Comparison of ENCODE assay signal across 8 cellular contexts in the genomic region with DNA sequence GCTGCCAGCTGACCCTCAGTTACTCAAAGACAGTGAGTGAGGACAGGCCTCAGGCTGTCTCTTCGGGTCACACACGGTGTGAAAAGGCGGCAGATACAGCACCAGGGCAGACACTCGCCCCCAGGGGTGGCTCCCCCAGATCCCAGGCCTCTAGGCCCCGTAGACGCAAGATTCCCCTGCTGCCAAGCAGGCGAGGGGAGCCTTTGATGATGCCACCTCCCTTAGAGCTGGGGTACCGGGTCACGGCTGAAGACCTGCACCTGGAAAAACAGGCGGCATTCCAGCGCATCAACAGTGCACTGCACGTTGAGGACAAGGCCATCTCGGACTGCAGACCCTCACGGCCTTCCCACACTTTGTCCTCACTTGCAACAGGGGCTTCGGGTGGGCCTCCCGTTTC.
DNase-seq lines count a peak whose midpoint lies in the region; ATAC-seq, FAIRE-seq and TF ChIP-seq lines count a peak whose summit lies in the region.
"Not testable (repeated sequence)": the region's sequence is repeated elsewhere in the genome, so short reads cannot be mapped to it uniquely, and the experiment has no call there.

No MANE protein-coding gene starts in this region.

- in situ Hi-C loops in HepG2 (cut with HindIII; ENCODE audit: extremely low pct_ligation_motif_present, low pct_unique_long_range_greater_than_20kb) = loop anchor here (25.0 kb wide), 1 partner anchor 272 kb away; no protein-coding TSS in a partner anchor

- H3K79me2 ChIP-seq in HepG2 (ENCODE audit: insufficient read depth, low read length) = not testable (repeated sequence)

- TF ChIP-seq RAD21 in HepG2 (CRISPR knock-in tag; IDR thresholded peaks at IDR 0.05) = not testable (repeated sequence)

- H3K9ac ChIP-seq in HepG2 (ENCODE audit: insufficient read depth, low read depth, low read length) = not testable (repeated sequence)

- H3K4me3 ChIP-seq in Caco-2 (ENCODE audit: low read depth, low read length); SJCRH30; HepG2 (replicated peaks in 1 of 3; ENCODE audit: insufficient read depth in 1 of 3, low read depth in 2 of 3, low read length in 3 of 3); ovary; suprapubic skin: not testable (repeated sequence)

- H3K4me1 Mint-ChIP-seq in Caco-2 (ENCODE audit: low read depth, unreplicated experiment) = not testable (repeated sequence)

- intact Hi-C loops in Caco-2 (cut with micrococcal nuclease; ENCODE audit: unreplicated experiment); cardiac septum (cut with DNase I); HepG2 (cut with micrococcal nuclease; ENCODE audit: unreplicated experiment); ovary (cut with DNase I): not testable (repeated sequence)

- not testable (repeated sequence) for TF ChIP-seq POLR2A in HepG2 (IDR thresholded peaks at IDR 0.05; ENCODE audit: insufficient read depth in 1 of 2, low read depth in 2 of 2, low read length in 2 of 2); ovary (IDR thresholded peaks at IDR 0.05); suprapubic skin (IDR thresholded peaks at IDR 0.05)

- H3K4me3 Mint-ChIP-seq in Caco-2 (ENCODE audit: unreplicated experiment) = not testable (repeated sequence)

- H3K9me3 Mint-ChIP-seq in Caco-2 (ENCODE audit: unreplicated experiment) = not testable (repeated sequence)

- H3K27ac Mint-ChIP-seq in Caco-2 (ENCODE audit: unreplicated experiment) = not testable (repeated sequence)

- not testable (repeated sequence) for FAIRE-seq in HepG2 (lab: Jason Lieb, UNC)

- not testable (repeated sequence) for H2AFZ ChIP-seq in HepG2 (ENCODE audit: low read length)

- H3K27me3 ChIP-seq in Caco-2 (replicated peaks; ENCODE audit: control insufficient read depth, insufficient read depth, low read length); SJCRH30; HepG2 (ENCODE audit: control insufficient read depth in 1 of 2, insufficient read depth in 2 of 2, low read length in 2 of 2); ovary; suprapubic skin: not testable (repeated sequence)

- not testable (repeated sequence) for H3K27ac ChIP-seq in SJCRH30; HepG2 (ENCODE audit: extremely low read length, insufficient read depth, low read length); ovary; suprapubic skin

- 95% methylated on average over 16 of the region's 16 CpGs for WGBS in HepG2 (ENCODE audit: low lambda C conversion rate)
- 87 to 89% (median 88%) methylated on average over 14 to 16 of the region's 16 CpGs for WGBS in ovary, 3 donors
- WGBS in suprapubic skin = 94% methylated on average over 16 of the region's 16 CpGs

- not testable (repeated sequence) for H3K36me3 ChIP-seq in Caco-2 (ENCODE audit: control insufficient read depth, insufficient read depth, low read length); ovary
- H3K36me3 ChIP-seq in SJCRH30 (peaks cover 10% of the 10 kb centered on the region), HepG2 (replicated peaks in 1 of 2; ENCODE audit: control insufficient read depth in 1 of 2, insufficient read depth in 2 of 2, low read length in 2 of 2) (peaks cover 7 to 11% of the 10 kb centered on the region in 2 experiments; a peak in 3 of 5 replicates), suprapubic skin (peaks cover 21% of the 10 kb centered on the region)

- TF ChIP-seq EP300 in HepG2 (IDR thresholded peaks at IDR 0.05; ENCODE audit: low read depth in 2 of 2, low read length in 2 of 2); HepG2 (CRISPR knock-in tag; IDR thresholded peaks at IDR 0.05; ENCODE audit: borderline replicate concordance); ovary (IDR thresholded peaks at IDR 0.05); suprapubic skin (IDR thresholded peaks at IDR 0.05): not testable (repeated sequence)

- not testable (repeated sequence) for H4K20me1 ChIP-seq in HepG2 (ENCODE audit: insufficient read depth, low read length)

- BruUV-seq in Caco-2 (replicated peaks; lab: Mats Ljungman, UMichigan); HepG2 (replicated peaks; lab: Mats Ljungman, UMichigan): not testable (repeated sequence)

- H3K4me2 ChIP-seq in HepG2 (ENCODE audit: low read depth, low read length) = not testable (repeated sequence)

- CTCF ChIA-PET in Caco-2 (lab: Charles Lee); HepG2 (lab: Yijun Ruan, JAX; ENCODE audit: low intra/inter-chr PET ratio, low total read pairs): not testable (repeated sequence)

- not testable (repeated sequence) for TF ChIP-seq CTCF in Caco-2 (IDR thresholded peaks at IDR 0.05; ENCODE audit: insufficient read depth in 1 of 2, low read depth in 1 of 2, low read length in 1 of 2, severe bottlenecking in 1 of 2, unreplicated experiment in 1 of 2); HepG2 (CRISPR knock-in tag; IDR thresholded peaks at IDR 0.05); ovary (IDR thresholded peaks at IDR 0.05); suprapubic skin (IDR thresholded peaks at IDR 0.05)

- H3K9me3 ChIP-seq in Caco-2; SJCRH30 (replicated peaks); HepG2 (ENCODE audit: low read length); ovary; suprapubic skin: not testable (repeated sequence)

- not testable (repeated sequence) for H3K27me3 Mint-ChIP-seq in Caco-2 (ENCODE audit: insufficient read depth, unreplicated experiment)

- POLR2A ChIA-PET in Caco-2 (lab: Charles Lee); HepG2 (lab: Yijun Ruan, JAX): not testable (repeated sequence)

- ATAC-seq in HepG2 = not testable (repeated sequence)

- peaks cover 44% of the 10 kb centered on the region for H3K36me3 Mint-ChIP-seq in Caco-2 (ENCODE audit: insufficient read depth, unreplicated experiment)

- not testable (repeated sequence) for H3K4me1 ChIP-seq in Caco-2; SJCRH30; HepG2 (ENCODE audit: insufficient read depth, low read length); ovary (ENCODE audit: insufficient read depth); suprapubic skin

- DNase-seq in Caco-2 (peak; percentile 22 to 62), SJCRH30 (peak; percentile 20 to 50), ecto neural progenitor cell (ENCODE audit: low spot score) (peak; percentile 48), cardiac septum (ENCODE audit: low spot score) (peak; percentile 90), HepG2 (ENCODE audit: low spot score) (peak; percentile 0), ovary (peak; percentile 18 to 60 (median 43)), suprapubic skin (ENCODE audit: low spot score in 2 of 2) (peak; percentile 85 to 86)
- DNase-seq in activated effector memory CD4-positive, alpha-beta T cell treated with Interleukin-2 at 50 U/mL for 16 hours = peak; percentile 4

TF ChIP-seq in HepG2, 621 proteins besides CTCF, POLR2A, EP300 and RAD21:
- TF ChIP-seq NONO (IDR thresholded peaks at IDR 0.05) (0 out of 2 replicates have a peak, but pooled peaks have one; percentile 78), ZNF768 (CRISPR knock-in tag; IDR thresholded peaks at IDR 0.05) (peak; percentile 28; the same call in 1 of the 2 replicates), ZNF891 (CRISPR knock-in tag; IDR thresholded peaks at IDR 0.05) (peak; percentile 29; the same call in 1 of the 2 replicates)
- not testable (repeated sequence) for TF ChIP-seq NONO (CRISPR knock-in tag; conservative IDR thresholded peaks at IDR 0.05)
TF ChIP-seq in HepG2: peak in this region for 3; not testable (repeated sequence) for 618.

Comparison
In these comparisons a context has a peak if more than half of its experiments do, and no peak if none do; other contexts are left out.
1. DNase-seq: peak in every context shown above with its lines; median percentile 90 in cardiac septum; 86 in suprapubic skin; 48 in ecto neural progenitor cell; 43 in ovary; 42 in Caco-2; 35 in SJCRH30; 4 in activated effector memory CD4-positive, alpha-beta T cell treated with Interleukin-2 at 50 U/mL for 16 hours; 0 in HepG2.